Comparison of ENCODE assay signal across 1 cellular context in the genomic region with DNA sequence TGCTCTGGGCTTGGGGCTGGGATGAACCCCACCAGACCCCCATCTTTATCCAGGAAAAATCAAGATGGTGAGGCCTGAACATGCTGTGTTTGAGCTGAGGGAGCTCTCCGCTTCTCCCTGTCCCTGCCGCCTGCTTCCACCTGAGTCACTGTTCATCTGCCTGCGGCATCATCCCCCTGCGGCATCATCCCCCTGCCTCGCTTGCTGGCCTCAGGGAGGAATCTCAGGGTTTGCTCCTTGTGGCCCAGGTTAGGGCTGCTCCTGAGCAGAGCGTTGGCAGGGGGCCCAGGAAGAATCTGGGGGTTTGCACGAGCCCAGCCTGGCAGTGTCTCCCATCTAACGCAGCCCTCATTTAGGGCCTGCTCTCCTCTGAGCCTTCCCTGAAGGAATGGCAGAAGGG.
TF ChIP-seq lines count a peak whose summit lies in the region.

No MANE protein-coding gene starts in this region.

TF ChIP-seq in WTC11, 78 proteins besides CTCF, POLR2A, EP300 and RAD21 (continued from another document):
- TF ChIP-seq, protein P1, sequence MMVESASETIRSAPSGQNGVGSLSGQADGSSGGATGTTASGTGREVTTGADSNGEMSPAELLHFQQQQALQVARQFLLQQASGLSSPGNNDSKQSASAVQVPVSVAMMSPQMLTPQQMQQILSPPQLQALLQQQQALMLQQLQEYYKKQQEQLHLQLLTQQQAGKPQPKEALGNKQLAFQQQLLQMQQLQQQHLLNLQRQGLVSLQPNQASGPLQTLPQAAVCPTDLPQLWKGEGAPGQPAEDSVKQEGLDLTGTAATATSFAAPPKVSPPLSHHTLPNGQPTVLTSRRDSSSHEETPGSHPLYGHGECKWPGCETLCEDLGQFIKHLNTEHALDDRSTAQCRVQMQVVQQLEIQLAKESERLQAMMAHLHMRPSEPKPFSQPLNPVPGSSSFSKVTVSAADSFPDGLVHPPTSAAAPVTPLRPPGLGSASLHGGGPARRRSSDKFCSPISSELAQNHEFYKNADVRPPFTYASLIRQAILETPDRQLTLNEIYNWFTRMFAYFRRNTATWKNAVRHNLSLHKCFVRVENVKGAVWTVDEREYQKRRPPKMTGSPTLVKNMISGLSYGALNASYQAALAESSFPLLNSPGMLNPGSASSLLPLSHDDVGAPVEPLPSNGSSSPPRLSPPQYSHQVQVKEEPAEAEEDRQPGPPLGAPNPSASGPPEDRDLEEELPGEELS (CRISPR knock-in tag; IDR thresholded peaks at IDR 0.05) = no peak
- TF ChIP-seq, protein P2, sequence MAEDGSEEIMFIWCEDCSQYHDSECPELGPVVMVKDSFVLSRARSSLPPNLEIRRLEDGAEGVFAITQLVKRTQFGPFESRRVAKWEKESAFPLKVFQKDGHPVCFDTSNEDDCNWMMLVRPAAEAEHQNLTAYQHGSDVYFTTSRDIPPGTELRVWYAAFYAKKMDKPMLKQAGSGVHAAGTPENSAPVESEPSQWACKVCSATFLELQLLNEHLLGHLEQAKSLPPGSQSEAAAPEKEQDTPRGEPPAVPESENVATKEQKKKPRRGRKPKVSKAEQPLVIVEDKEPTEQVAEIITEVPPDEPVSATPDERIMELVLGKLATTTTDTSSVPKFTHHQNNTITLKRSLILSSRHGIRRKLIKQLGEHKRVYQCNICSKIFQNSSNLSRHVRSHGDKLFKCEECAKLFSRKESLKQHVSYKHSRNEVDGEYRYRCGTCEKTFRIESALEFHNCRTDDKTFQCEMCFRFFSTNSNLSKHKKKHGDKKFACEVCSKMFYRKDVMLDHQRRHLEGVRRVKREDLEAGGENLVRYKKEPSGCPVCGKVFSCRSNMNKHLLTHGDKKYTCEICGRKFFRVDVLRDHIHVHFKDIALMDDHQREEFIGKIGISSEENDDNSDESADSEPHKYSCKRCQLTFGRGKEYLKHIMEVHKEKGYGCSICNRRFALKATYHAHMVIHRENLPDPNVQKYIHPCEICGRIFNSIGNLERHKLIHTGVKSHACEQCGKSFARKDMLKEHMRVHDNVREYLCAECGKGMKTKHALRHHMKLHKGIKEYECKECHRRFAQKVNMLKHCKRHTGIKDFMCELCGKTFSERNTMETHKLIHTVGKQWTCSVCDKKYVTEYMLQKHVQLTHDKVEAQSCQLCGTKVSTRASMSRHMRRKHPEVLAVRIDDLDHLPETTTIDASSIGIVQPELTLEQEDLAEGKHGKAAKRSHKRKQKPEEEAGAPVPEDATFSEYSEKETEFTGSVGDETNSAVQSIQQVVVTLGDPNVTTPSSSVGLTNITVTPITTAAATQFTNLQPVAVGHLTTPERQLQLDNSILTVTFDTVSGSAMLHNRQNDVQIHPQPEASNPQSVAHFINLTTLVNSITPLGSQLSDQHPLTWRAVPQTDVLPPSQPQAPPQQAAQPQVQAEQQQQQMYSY (CRISPR knock-in tag; IDR thresholded peaks at IDR 0.05) = no peak
- no peak for TF ChIP-seq SOX15 (CRISPR knock-in tag; IDR thresholded peaks at IDR 0.05)
- TF ChIP-seq TP53 (CRISPR knock-in tag; IDR thresholded peaks at IDR 0.05) = no peak
- TF ChIP-seq ESRRA (CRISPR knock-in tag; IDR thresholded peaks at IDR 0.05; ENCODE audit: borderline replicate concordance) = no peak
- TF ChIP-seq, protein P3, sequence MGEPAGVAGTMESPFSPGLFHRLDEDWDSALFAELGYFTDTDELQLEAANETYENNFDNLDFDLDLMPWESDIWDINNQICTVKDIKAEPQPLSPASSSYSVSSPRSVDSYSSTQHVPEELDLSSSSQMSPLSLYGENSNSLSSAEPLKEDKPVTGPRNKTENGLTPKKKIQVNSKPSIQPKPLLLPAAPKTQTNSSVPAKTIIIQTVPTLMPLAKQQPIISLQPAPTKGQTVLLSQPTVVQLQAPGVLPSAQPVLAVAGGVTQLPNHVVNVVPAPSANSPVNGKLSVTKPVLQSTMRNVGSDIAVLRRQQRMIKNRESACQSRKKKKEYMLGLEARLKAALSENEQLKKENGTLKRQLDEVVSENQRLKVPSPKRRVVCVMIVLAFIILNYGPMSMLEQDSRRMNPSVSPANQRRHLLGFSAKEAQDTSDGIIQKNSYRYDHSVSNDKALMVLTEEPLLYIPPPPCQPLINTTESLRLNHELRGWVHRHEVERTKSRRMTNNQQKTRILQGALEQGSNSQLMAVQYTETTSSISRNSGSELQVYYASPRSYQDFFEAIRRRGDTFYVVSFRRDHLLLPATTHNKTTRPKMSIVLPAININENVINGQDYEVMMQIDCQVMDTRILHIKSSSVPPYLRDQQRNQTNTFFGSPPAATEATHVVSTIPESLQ (CRISPR knock-in tag; IDR thresholded peaks at IDR 0.05) = no peak
- TF ChIP-seq, protein P4, sequence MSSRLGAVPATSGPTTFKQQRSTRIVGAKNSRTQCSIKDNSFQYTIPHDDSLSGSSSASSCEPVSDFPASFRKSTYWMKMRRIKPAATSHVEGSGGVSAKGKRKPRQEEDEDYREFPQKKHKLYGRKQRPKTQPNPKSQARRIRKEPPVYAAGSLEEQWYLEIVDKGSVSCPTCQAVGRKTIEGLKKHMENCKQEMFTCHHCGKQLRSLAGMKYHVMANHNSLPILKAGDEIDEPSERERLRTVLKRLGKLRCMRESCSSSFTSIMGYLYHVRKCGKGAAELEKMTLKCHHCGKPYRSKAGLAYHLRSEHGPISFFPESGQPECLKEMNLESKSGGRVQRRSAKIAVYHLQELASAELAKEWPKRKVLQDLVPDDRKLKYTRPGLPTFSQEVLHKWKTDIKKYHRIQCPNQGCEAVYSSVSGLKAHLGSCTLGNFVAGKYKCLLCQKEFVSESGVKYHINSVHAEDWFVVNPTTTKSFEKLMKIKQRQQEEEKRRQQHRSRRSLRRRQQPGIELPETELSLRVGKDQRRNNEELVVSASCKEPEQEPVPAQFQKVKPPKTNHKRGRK (CRISPR knock-in tag; IDR thresholded peaks at IDR 0.05; ENCODE audit: borderline replicate concordance) = no peak
- TF ChIP-seq FOXK1 (CRISPR knock-in tag; IDR thresholded peaks at IDR 0.05) = no peak
- TF ChIP-seq ZNF263 (CRISPR knock-in tag; IDR thresholded peaks at IDR 0.05; ENCODE audit: low read depth) = no peak
- no peak for TF ChIP-seq ZNF232 (CRISPR knock-in tag; IDR thresholded peaks at IDR 0.05)
- no peak for TF ChIP-seq AFF4 (CRISPR knock-in tag; IDR thresholded peaks at IDR 0.05; ENCODE audit: borderline replicate concordance)
- TF ChIP-seq ZNF416 (CRISPR knock-in tag; IDR thresholded peaks at IDR 0.05) = no peak
- TF ChIP-seq E2F4 (CRISPR knock-in tag; IDR thresholded peaks at IDR 0.05; ENCODE audit: borderline replicate concordance, low read depth) = no peak
- no peak for TF ChIP-seq SMAD4 (CRISPR knock-in tag; IDR thresholded peaks at IDR 0.05)
